13 cellular contexts compared by ENCODE assay signal in genomic region chr13:101523732-101524131, GRCh38.
DNase-seq lines count a peak whose midpoint lies in the region; ATAC-seq and TF ChIP-seq lines count a peak whose summit lies in the region.
"Had no signal": no experiment of that assay in that cellular context is flagged by ENCODE, and none has a peak within 500 bp of the region (broad histone marks: within the 10 kb centered on the region; RNA-seq: fewer than 3 reads in every experiment).

No MANE protein-coding gene starts in this region.

- 39 to 40% methylated on average over 2 of the region's 2 CpGs for WGBS in heart right ventricle, 2 donors

- no peaks in the 10 kb centered on the region for H3K27me3 ChIP-seq in heart right ventricle
- H3K27me3 ChIP-seq: testis had no signal

- in situ Hi-C loops in astrocyte of the cerebellum (cut with HindIII; ENCODE audit: low sequenced_read_pairs), result no loop called here

- H3K4me1 ChIP-seq in heart right ventricle, result peaks cover 0 to 10% (median 0%) of the 10 kb centered on the region in 9 donors
- H3K4me1 ChIP-seq: testis had no signal

- H3K9me3 ChIP-seq in heart right ventricle, result no peaks in the 10 kb centered on the region
- H3K9me3 ChIP-seq: testis had no signal

- peak in 7 of 8 donors; percentile 49 to 94 (median 62) for ATAC-seq in heart right ventricle
- no peak for ATAC-seq in GM21717 (IDR thresholded peaks at IDR 0.05; ENCODE audit: unreplicated experiment)
- no peak for ATAC-seq in HG02981 (IDR thresholded peaks at IDR 0.05; ENCODE audit: unreplicated experiment)
- ATAC-seq: naive thymus-derived CD4-positive, alpha-beta T cell had no signal

- intact Hi-C loops in heart right ventricle (cut with DNase I), result loop anchor here in 1 of 10 donors (10.0 kb wide), 1 partner anchor 1031 kb away; no protein-coding TSS in a partner anchor

- H3K4me3 ChIP-seq in astrocyte of the cerebellum (ENCODE audit: low read depth, low read length), result no peak overlapping the region
- no peak overlapping the region for H3K4me3 ChIP-seq in heart right ventricle
- H3K4me3 ChIP-seq: testis had no signal

- H3K27ac ChIP-seq in heart right ventricle, result no peak overlapping the region
- H3K27ac ChIP-seq: 22Rv1, testis had no signal

- DNase-seq in DMS79 treated with DMSO at 0.1 percent for 48 hours (lab: John Stamatoyannopoulos, UW) (peak; percentile 34), DMS79 (lab: John Stamatoyannopoulos, UW) (no peak), astrocyte of the cerebellum (ENCODE audit: low read depth) (peak; percentile 39), heart right ventricle (peak in 1 of 2 donors; percentile 19), superior temporal gyrus (ENCODE audit: extremely low spot score) (peak; percentile 51), iPS-NIHi7 (ENCODE audit: extremely low spot score) (no peak)
- DNase-seq: hippocampal formation; naive thymus-derived CD4-positive, alpha-beta T cell; NCI-H345; testis had no signal

- TF ChIP-seq CTCF in astrocyte of the cerebellum (IDR thresholded peaks at IDR 0.05; ENCODE audit: low read depth, low read length, missing control alignments) (no peak), heart right ventricle (IDR thresholded peaks at IDR 0.05) (no peak)

- H3K36me3 ChIP-seq in heart right ventricle, result no peaks in the 10 kb centered on the region

Comparison
In these comparisons a context has a peak if more than half of its experiments do, and no peak if none do; other contexts are left out.
1. DNase-seq: peak in DMS79 treated with DMSO at 0.1 percent for 48 hours (single experiment), astrocyte of the cerebellum (single experiment) and superior temporal gyrus (single experiment); none in DMS79 (single experiment) and iPS-NIHi7 (single experiment).
2. ATAC-seq: peak in heart right ventricle (7 of 8); none in GM21717 (single experiment) and HG02981 (single experiment).